ENCODE assay signal across 19 cellular contexts in the genomic region with DNA sequence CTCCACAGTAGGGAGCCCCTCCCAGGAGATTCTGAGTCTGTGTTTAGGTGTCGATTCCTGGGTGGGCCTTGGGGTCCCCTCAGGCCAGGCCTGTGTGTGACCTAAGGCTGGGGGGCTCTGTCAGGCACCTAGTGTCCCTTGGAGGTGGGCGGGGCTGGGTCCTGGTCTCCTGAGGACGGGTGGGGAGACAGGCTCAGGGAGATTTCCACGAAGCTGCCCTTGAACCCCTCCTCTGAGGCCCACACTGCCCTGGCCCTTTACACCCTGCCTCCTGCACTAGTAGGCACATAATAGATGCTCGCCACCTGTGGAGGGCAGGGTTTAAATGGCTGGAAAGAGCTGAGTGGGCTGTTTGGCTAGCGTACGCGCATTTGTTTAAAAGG. TPM values are rescaled to one million over a fixed set of nuclear protein-coding genes. Genes with fewer than 3 reads are reported as not detected.
DNase-seq lines count a peak whose midpoint lies in the region; ATAC-seq and TF ChIP-seq lines count a peak whose summit lies in the region.
"Had no signal": no experiment of that assay in that cellular context is flagged by ENCODE, and none has a peak within 500 bp of the region (broad histone marks: within the 10 kb centered on the region; RNA-seq: fewer than 3 reads in every experiment).

No MANE protein-coding gene starts in this region.

- no peak for ATAC-seq in left ventricle myocardium superior
- no peak for ATAC-seq in mucosa of descending colon
- no peak for ATAC-seq in naive thymus-derived CD4-positive, alpha-beta T cell
- ATAC-seq in T-cell (replicated peaks in 1 of 4): no peak
- ATAC-seq: K562 had no signal

- no peak overlapping the region for H3K4me3 ChIP-seq in right atrium auricular region
- H3K4me3 ChIP-seq in mucosa of descending colon: no peak overlapping the region
- no peak overlapping the region for H3K4me3 ChIP-seq in naive thymus-derived CD4-positive, alpha-beta T cell (ENCODE audit: low read length)
- H3K4me3 ChIP-seq: K562 had no signal

- peaks cover 0 to 7% (median 0%) of the 10 kb centered on the region in 5 donors for H3K27me3 Mint-ChIP-seq in naive thymus-derived CD4-positive, alpha-beta T cell
- peaks cover 4 to 17% of the 10 kb centered on the region in 2 donors for H3K27me3 Mint-ChIP-seq in T-cell

- H3K9me3 ChIP-seq in right atrium auricular region: no peaks in the 10 kb centered on the region
- no peaks in the 10 kb centered on the region for H3K9me3 ChIP-seq in mucosa of descending colon
- no peaks in the 10 kb centered on the region for H3K9me3 ChIP-seq in naive thymus-derived CD4-positive, alpha-beta T cell (ENCODE audit: control insufficient read depth in 2 of 3, low read length in 3 of 3)

- CTCF ChIA-PET in naive thymus-derived CD4-positive, alpha-beta T cell (lab: Charles Lee): no interaction called here
- CTCF ChIA-PET in T-cell (lab: Charles Lee): no interaction called here

- POLR2A ChIA-PET in naive thymus-derived CD4-positive, alpha-beta T cell (lab: Charles Lee): no interaction called here
- POLR2A ChIA-PET in T-cell (lab: Charles Lee): no interaction called here

- H3K27ac ChIP-seq in right atrium auricular region: no peak overlapping the region
- no peak overlapping the region for H3K27ac ChIP-seq in naive thymus-derived CD4-positive, alpha-beta T cell (ENCODE audit: low read depth, low read length)
- H3K27ac ChIP-seq: RWPE1 had no signal

- no peak for TF ChIP-seq CTCF in right atrium auricular region (IDR thresholded peaks at IDR 0.05)
- TF ChIP-seq CTCF in mucosa of descending colon (IDR thresholded peaks at IDR 0.05): no peak

- intact Hi-C loops in left ventricle myocardium superior (cut with micrococcal nuclease): no loop called here
- intact Hi-C loops in mucosa of descending colon (cut with DNase I, micrococcal nuclease): loop anchor here in 1 of 2 donors (10.0 kb wide), 1 partner anchor 766 kb away; no protein-coding TSS in a partner anchor
- intact Hi-C loops in naive thymus-derived CD4-positive, alpha-beta T cell (cut with micrococcal nuclease): no loop called here

- no peak overlapping the region for H3K27ac Mint-ChIP-seq in naive thymus-derived CD4-positive, alpha-beta T cell
- no peak overlapping the region for H3K27ac Mint-ChIP-seq in T-cell
- H3K27ac Mint-ChIP-seq: CD14-positive monocyte had no signal

- H3K4me1 Mint-ChIP-seq in naive thymus-derived CD4-positive, alpha-beta T cell: no peaks in the 10 kb centered on the region
- no peaks in the 10 kb centered on the region for H3K4me1 Mint-ChIP-seq in T-cell
- H3K4me1 Mint-ChIP-seq: CD14-positive monocyte had no signal

- H3K36me3 Mint-ChIP-seq in naive thymus-derived CD4-positive, alpha-beta T cell: no peaks in the 10 kb centered on the region
- no peaks in the 10 kb centered on the region for H3K36me3 Mint-ChIP-seq in T-cell
- H3K36me3 Mint-ChIP-seq: CD14-positive monocyte had no signal

- no peaks in the 10 kb centered on the region for H3K27me3 ChIP-seq in right atrium auricular region
- no peaks in the 10 kb centered on the region for H3K27me3 ChIP-seq in naive thymus-derived CD4-positive, alpha-beta T cell (ENCODE audit: control insufficient read depth in 2 of 2, insufficient read depth in 2 of 2, low read length in 2 of 2)

- H3K4me1 ChIP-seq in right atrium auricular region: no peaks in the 10 kb centered on the region
- no peaks in the 10 kb centered on the region for H3K4me1 ChIP-seq in mucosa of descending colon (ENCODE audit: low read depth)
- H3K4me1 ChIP-seq in naive thymus-derived CD4-positive, alpha-beta T cell (ENCODE audit: control insufficient read depth in 2 of 2, insufficient read depth in 2 of 2, low read length in 2 of 2): no peaks in the 10 kb centered on the region

- DNase-seq in NCI-H345 (lab: John Stamatoyannopoulos, UW): peak; percentile 21
- no peak for DNase-seq in NCI-H345 treated with DMSO at 0.1 percent for 48 hours (lab: John Stamatoyannopoulos, UW; ENCODE audit: unreplicated experiment)
- peak; percentile 26 for DNase-seq in left ventricle myocardium superior
- no peak for DNase-seq in right atrium auricular region (ENCODE audit: low spot score)
- peak in 2 of 3 donors; percentile 11 to 29 for DNase-seq in mucosa of descending colon
- no peak for DNase-seq in naive thymus-derived CD4-positive, alpha-beta T cell
- no peak for DNase-seq in T-cell
- DNase-seq: H9, MM.1S, NCI-H1048, NCI-H1417 treated with DMSO at 0.1 percent for 48 hours, NCI-H1930, NCI-H226, NCI-H526 treated with DMSO at 0.1 percent for 48 hours had no signal

- no peak overlapping the region for H3K4me3 Mint-ChIP-seq in naive thymus-derived CD4-positive, alpha-beta T cell
- no peak overlapping the region for H3K4me3 Mint-ChIP-seq in T-cell
- H3K4me3 Mint-ChIP-seq: CD14-positive monocyte, H9 had no signal

- H3K36me3 ChIP-seq in right atrium auricular region: no peaks in the 10 kb centered on the region
- no peaks in the 10 kb centered on the region for H3K36me3 ChIP-seq in mucosa of descending colon (ENCODE audit: low read depth)
- no peaks in the 10 kb centered on the region for H3K36me3 ChIP-seq in naive thymus-derived CD4-positive, alpha-beta T cell (ENCODE audit: control insufficient read depth in 2 of 3, insufficient read depth in 3 of 3, low read length in 3 of 3)

- H3K9me3 Mint-ChIP-seq in naive thymus-derived CD4-positive, alpha-beta T cell: no peaks in the 10 kb centered on the region
- H3K9me3 Mint-ChIP-seq in T-cell: no peaks in the 10 kb centered on the region
- H3K9me3 Mint-ChIP-seq: H9 had no signal

RNA-seq across cellular contexts. Expression of a gene that starts 32.9 kb away (rescaled TPM):
- total RNA-seq in left ventricle myocardium superior (20.6 TPM), right atrium auricular region (1 to 10 TPM; 6.5 to 9.5 TPM), mucosa of descending colon (10 to 100 TPM; 13.8 to 32.2 (median 16.4) TPM), T-cell (1 to 10 TPM in 3 of 5 donors, not detected in 2; 2.3 to 3.4 (median 2.4) TPM)
- 1 to 10 TPM in 1 of 5 experiments, under 1 TPM in 1, not detected in 3; 0.80 to 2.4 TPM for total RNA-seq in naive thymus-derived CD4-positive, alpha-beta T cell
- polyA plus RNA-seq in naive thymus-derived CD4-positive, alpha-beta T cell: not detected
- total RNA-seq: A172 had no signal
- polyA plus RNA-seq: CD14-positive monocyte had no signal

RNA-seq across cellular contexts. Expression of a gene that starts 44.7 kb away (rescaled TPM):
- not detected for total RNA-seq in left ventricle myocardium superior
- not detected for total RNA-seq in right atrium auricular region
- not detected for total RNA-seq in mucosa of descending colon
- total RNA-seq in naive thymus-derived CD4-positive, alpha-beta T cell: not detected
- not detected for polyA plus RNA-seq in naive thymus-derived CD4-positive, alpha-beta T cell
- total RNA-seq in T-cell: not detected
- total RNA-seq: Daoy, H9, K562 had no signal
- polyA plus RNA-seq: CD14-positive monocyte, K562 had no signal

Comparison
In these comparisons a context has a peak if more than half of its experiments do, and no peak if none do; other contexts are left out.
1. DNase-seq: peak in NCI-H345 (single experiment), left ventricle myocardium superior (single experiment) and mucosa of descending colon (2 of 3); none in NCI-H345 treated with DMSO at 0.1 percent for 48 hours (single experiment), right atrium auricular region (single experiment), naive thymus-derived CD4-positive, alpha-beta T cell (0 of 9) and T-cell (0 of 34).